8 cellular contexts compared by ENCODE assay signal in genomic region chr2:201452058-201452736, GRCh38. TPM values are rescaled to one million over a fixed set of nuclear protein-coding genes. Genes with fewer than 3 reads are reported as not detected.
DNase-seq lines count a peak whose midpoint lies in the region; TF ChIP-seq lines count a peak whose summit lies in the region.

No MANE protein-coding gene starts in this region.

- H3K9me3 ChIP-seq in thyroid gland: no peaks in the 10 kb centered on the region

- TF ChIP-seq POLR2A in lower leg skin (IDR thresholded peaks at IDR 0.05): no peak
- TF ChIP-seq POLR2A in thyroid gland (IDR thresholded peaks at IDR 0.05): no peak

- H3K4me3 ChIP-seq in LNCaP clone FGC (ENCODE audit: low read depth, low read length): peak overlapping the region; percentile 91
- H3K4me3 ChIP-seq in cardiac fibroblast (replicated peaks in 1 of 2; ENCODE audit: low read depth in 2 of 2, low read length in 2 of 2): peak overlapping the region; percentile 93 to 94
- peak overlapping the region; percentile 71 for H3K4me3 ChIP-seq in lower leg skin (ENCODE audit: low read depth, poor library complexity, severe bottlenecking)
- H3K4me3 ChIP-seq in thyroid gland (replicated peaks in 1 of 3): peak overlapping the region; percentile 65 to 88 (median 85)

- 5% methylated on average over 20 to 27 of the region's 45 CpGs for WGBS in lower leg skin, 2 donors
- 5 to 18% methylated on average over 16 to 44 of the region's 45 CpGs for WGBS in thyroid gland, 2 donors

- peak overlapping the region; percentile 75 to 90 (median 83) for H3K27ac ChIP-seq in thyroid gland

- DNase-seq in NCI-H82 (lab: John Stamatoyannopoulos, UW) (peak; percentile 65), NCI-H82 treated with DMSO at 0.1 percent for 48 hours (lab: John Stamatoyannopoulos, UW; ENCODE audit: unreplicated experiment) (no peak), LNCaP clone FGC (ENCODE audit: low read depth) (no peak), cardiac fibroblast (ENCODE audit: low read depth in 2 of 2) (peak in 1 of 2 donors; percentile 42), lower leg skin (ENCODE audit: low spot score in 2 of 2) (no peak), thyroid gland (no peak), AML-193 (lab: John Stamatoyannopoulos, UW) (no peak)
- no peak for DNase-seq in activated CD4-positive, alpha-beta T cell treated with anti-CD3 and anti-CD28 coated beads, Interleukin-2, amount 50 U/mL, for 48 hours

- no peak for TF ChIP-seq CTCF in LNCaP clone FGC (IDR thresholded peaks at IDR 0.05; ENCODE audit: control insufficient read depth, extremely low read depth, insufficient read depth)
- no peak for TF ChIP-seq CTCF in cardiac fibroblast (IDR thresholded peaks at IDR 0.05; ENCODE audit: low read depth, low read length)
- no peak for TF ChIP-seq CTCF in lower leg skin (IDR thresholded peaks at IDR 0.05)
- no peak for TF ChIP-seq CTCF in thyroid gland (IDR thresholded peaks at IDR 0.05)

- no peaks in the 10 kb centered on the region for H3K36me3 ChIP-seq in thyroid gland

- intact Hi-C loops in lower leg skin (cut with DNase I; ENCODE audit: low total_unique reads) (no loop called here), thyroid gland (cut with DNase I) (loop anchor here (10.0 kb wide), 2 partner anchors 57 to 217 kb away; no protein-coding TSS in a partner anchor)

- peaks cover 24 to 35% of the 10 kb centered on the region in 2 donors for H3K4me1 ChIP-seq in thyroid gland

- H3K27me3 ChIP-seq in thyroid gland: no peaks in the 10 kb centered on the region

RNA-seq across cellular contexts. Expression of gene STRADB, which starts 0.7 kb away (rescaled TPM):
- total RNA-seq in lower leg skin (1 to 10 TPM; 4.3 to 4.9 (median 4.7) TPM), thyroid gland (10 to 100 TPM; 25.6 to 41.9 (median 31.4) TPM)

RNA-seq across cellular contexts. Expression of gene TRAK2, which starts 0.9 kb away (rescaled TPM):
- 10 to 100 TPM; 12.4 to 21.8 (median 18.1) TPM for total RNA-seq in lower leg skin
- 10 to 100 TPM; 71.7 to 89.6 (median 79.7) TPM for total RNA-seq in thyroid gland

Comparison
In these comparisons a context has a peak if more than half of its experiments do, and no peak if none do; other contexts are left out.
1. RNA of gene STRADB, which starts 0.7 kb away (total RNA-seq): 25.6 to 41.9 TPM in thyroid gland; 4.3 to 4.9 TPM in lower leg skin; every median in the first group is over 4 times any median in the second.
2. Peak in every context shown above with its lines, with median percentiles within 50 percentile points of each other: H3K4me3 ChIP-seq.